Comparison of ENCODE assay signal across 12 cellular contexts in the genomic region with DNA sequence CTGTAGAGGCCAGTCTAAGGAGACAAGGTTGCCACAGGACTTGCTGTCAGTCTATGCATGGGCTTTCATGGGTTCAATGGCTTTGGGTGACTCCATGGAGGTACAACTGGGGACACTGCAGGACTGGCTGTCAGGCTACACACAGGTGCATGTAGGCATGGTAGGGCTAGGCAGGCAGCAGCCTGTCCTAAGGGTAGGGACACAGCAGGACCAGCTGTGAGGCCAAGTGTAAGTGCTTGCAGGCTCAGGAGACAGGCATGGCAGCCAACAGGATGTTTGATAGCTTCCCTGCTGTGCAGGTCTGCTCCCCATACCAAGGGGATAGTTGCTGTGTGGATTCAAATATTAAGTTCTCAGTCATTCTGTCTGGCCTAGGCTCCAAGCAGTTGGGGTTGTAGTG.
DNase-seq lines count a peak whose midpoint lies in the region; FAIRE-seq and TF ChIP-seq lines count a peak whose summit lies in the region.
"Had no signal": no experiment of that assay in that cellular context is flagged by ENCODE, and none has a peak within 500 bp of the region (broad histone marks: within the 10 kb centered on the region; RNA-seq: fewer than 3 reads in every experiment).

No MANE protein-coding gene starts in this region.

- no peak for TF ChIP-seq POLR2A in H1 (IDR thresholded peaks at IDR 0.05; ENCODE audit: control extremely low read depth in 1 of 2, low read depth in 2 of 2, low read length in 2 of 2)

- no peak overlapping the region for H2BK15ac ChIP-seq in H1 (ENCODE audit: low read length)
- H2BK15ac ChIP-seq in neuronal stem cell (ENCODE audit: low read length) = no peak overlapping the region

- H3K9me3 ChIP-seq in H1 (ENCODE audit: insufficient read depth in 2 of 2, low read depth in 1 of 2, low read length in 1 of 2) (no peaks in the 10 kb centered on the region), neuronal stem cell (replicated peaks in 1 of 2; ENCODE audit: control insufficient read depth in 2 of 2, insufficient read depth in 1 of 2, low read depth in 1 of 2, low read length in 2 of 2) (peaks cover 0 to 2% of the 10 kb centered on the region in 2 donors), MM.1S (replicated peaks; ENCODE audit: insufficient read depth, low read length) (no peaks in the 10 kb centered on the region)
- H3K9me3 ChIP-seq: HAP-1 had no signal

- no peaks in the 10 kb centered on the region; the same call in 1 of the 2 replicates for H3K23me2 ChIP-seq in H1 (ENCODE audit: low read depth, low read length)

- H3K18ac ChIP-seq in H1 (ENCODE audit: extremely low read depth, low read length) (no peak overlapping the region), neuronal stem cell (ENCODE audit: low read length) (peak overlapping the region; percentile 1)

- H2BK5ac ChIP-seq in H1 (ENCODE audit: low read depth, low read length) = no peak overlapping the region
- H2BK5ac ChIP-seq in neuronal stem cell (ENCODE audit: low read length) = no peak overlapping the region

- no peak overlapping the region for H2BK20ac ChIP-seq in H1 (ENCODE audit: low read length)

- H2BK120ac ChIP-seq in H1 (replicated peaks; ENCODE audit: low read depth, low read length) (no peak overlapping the region), neuronal stem cell (ENCODE audit: low read depth, low read length) (no peak overlapping the region)

- H4K91ac ChIP-seq in H1 (replicated peaks; ENCODE audit: insufficient read length, low read length) (no peak overlapping the region), neuronal stem cell (ENCODE audit: low read depth, low read length, poor library complexity) (no peak overlapping the region)

- TF ChIP-seq EP300 in H1 (IDR thresholded peaks at IDR 0.05; ENCODE audit: borderline replicate concordance in 1 of 2, low read depth in 2 of 2, low read length in 2 of 2) = no peak

- H2BK12ac ChIP-seq in H1 (ENCODE audit: low read depth, low read length) (no peak overlapping the region), neuronal stem cell (ENCODE audit: low read length) (no peak overlapping the region)

- no peak overlapping the region for H2AFZ ChIP-seq in H1 (ENCODE audit: low read length)
- no peak overlapping the region for H2AFZ ChIP-seq in neuronal stem cell (ENCODE audit: low read length)
- H2AFZ ChIP-seq in MM.1S (ENCODE audit: low read length) = no peak overlapping the region

- H2AK5ac ChIP-seq in H1 (ENCODE audit: low read depth, low read length) = no peak overlapping the region
- H2AK5ac ChIP-seq in neuronal stem cell (ENCODE audit: low read depth, low read length) = no peak overlapping the region

- TF ChIP-seq CTCF in H1 (IDR thresholded peaks at IDR 0.05; ENCODE audit: control extremely low read depth in 1 of 3, insufficient read depth in 1 of 3, low read depth in 1 of 3, low read length in 3 of 3) (no peak), MM.1S (IDR thresholded peaks at IDR 0.05; ENCODE audit: low read length) (no peak)

- H4K8ac ChIP-seq in H1 (ENCODE audit: extremely low read depth, insufficient read depth, low read length) (no peak overlapping the region), neuronal stem cell (ENCODE audit: low read depth, low read length) (no peak overlapping the region)

- H3K36me3 ChIP-seq in H1 (ENCODE audit: control insufficient read depth in 2 of 4, insufficient read depth in 4 of 4, low read length in 3 of 4) = no peaks in the 10 kb centered on the region
- H3K36me3 ChIP-seq in neuronal stem cell (replicated peaks in 1 of 2; ENCODE audit: control insufficient read depth in 2 of 2, insufficient read depth in 2 of 2, low read length in 2 of 2) = no peaks in the 10 kb centered on the region
- no peaks in the 10 kb centered on the region for H3K36me3 ChIP-seq in MM.1S (replicated peaks; ENCODE audit: insufficient read depth, low read length)
- H3K36me3 ChIP-seq: HAP-1 had no signal

- no peaks in the 10 kb centered on the region for H3K79me2 ChIP-seq in H1 (ENCODE audit: control insufficient read depth in 1 of 2, insufficient read depth in 2 of 2, low read length in 2 of 2)
- H3K79me2 ChIP-seq in MM.1S (ENCODE audit: low read length) = no peaks in the 10 kb centered on the region

- H3K4me3 ChIP-seq in H1 (ENCODE audit: extremely low read depth in 1 of 4, insufficient read depth in 2 of 4, low read depth in 3 of 4, low read length in 4 of 4) (no peak overlapping the region), neuronal stem cell (ENCODE audit: low read length in 2 of 2) (no peak overlapping the region), MM.1S (ENCODE audit: low read length) (no peak overlapping the region)
- H3K4me3 ChIP-seq: GM12878, HAP-1 had no signal

- H3K23ac ChIP-seq in H1 (ENCODE audit: insufficient read length) (no peak overlapping the region), neuronal stem cell (ENCODE audit: low read depth, low read length, poor library complexity) (peak overlapping the region; percentile 87)

- H3K9ac ChIP-seq in H1 (replicated peaks in 1 of 4; ENCODE audit: extremely low read depth in 1 of 4, low read depth in 3 of 4, low read length in 3 of 4) (no peak overlapping the region), neuronal stem cell (ENCODE audit: low read depth, low read length, poor library complexity) (no peak overlapping the region), MM.1S (ENCODE audit: low read length) (no peak overlapping the region)

- H4K20me1 ChIP-seq in H1 (replicated peaks in 1 of 2; ENCODE audit: control insufficient read depth in 1 of 2, insufficient read depth in 2 of 2, low read length in 2 of 2) (no peaks in the 10 kb centered on the region), MM.1S (ENCODE audit: insufficient read depth, low read length) (no peaks in the 10 kb centered on the region)

- POLR2A ChIA-PET in H1 (lab: Charles Lee; ENCODE audit: partially characterized antibody) = no interaction called here

- H3K4me1 ChIP-seq in H1 (replicated peaks in 1 of 4; ENCODE audit: control insufficient read depth in 3 of 4, insufficient read depth in 4 of 4, low read length in 3 of 4) (no peaks in the 10 kb centered on the region), neuronal stem cell (ENCODE audit: control insufficient read depth in 2 of 2, insufficient read depth in 1 of 2, low read depth in 1 of 2, low read length in 2 of 2) (no peaks in the 10 kb centered on the region), MM.1S (ENCODE audit: low read length) (no peaks in the 10 kb centered on the region)
- H3K4me1 ChIP-seq: HAP-1 had no signal

- CTCF ChIA-PET in H1 (lab: Charles Lee; ENCODE audit: partially characterized antibody) = interaction anchor here (0.6 to 1.2 kb wide), 2 partner anchors 45 to 709 kb away, joined by 3 to 4 read pairs; no protein-coding TSS in a partner anchor

- H3K79me1 ChIP-seq in H1 (ENCODE audit: low read depth, low read length) (no peaks in the 10 kb centered on the region), neuronal stem cell (ENCODE audit: low read depth, low read length) (peaks cover 3% of the 10 kb centered on the region)

- H3K9me2 ChIP-seq in MM.1S (replicated peaks; ENCODE audit: insufficient read depth, low read length) = no peaks in the 10 kb centered on the region

- H3K27me3 ChIP-seq in H1 (replicated peaks in 1 of 4; ENCODE audit: control insufficient read depth in 3 of 4, extremely low read depth in 1 of 4, insufficient read depth in 3 of 4, low read length in 3 of 4) (no peaks in the 10 kb centered on the region), neuronal stem cell (ENCODE audit: control insufficient read depth in 3 of 3, insufficient read depth in 3 of 3, low read depth in 1 of 3, low read length in 3 of 3) (no peaks in the 10 kb centered on the region), MM.1S (replicated peaks; ENCODE audit: insufficient read depth, low read length) (no peaks in the 10 kb centered on the region)

- FAIRE-seq in H1 (lab: Jason Lieb, UNC) = no peak
- FAIRE-seq: A204.1, GM12878 had no signal

- H3K4ac ChIP-seq in H1 (replicated peaks; ENCODE audit: insufficient read length, low read depth, low read length) (peak overlapping the region; percentile 1), neuronal stem cell (ENCODE audit: low read length) (no peak overlapping the region)

- H3K56ac ChIP-seq in H1 (replicated peaks; ENCODE audit: insufficient read length, low read depth, low read length) = no peak overlapping the region

- TF ChIP-seq RAD21 in H1 (IDR thresholded peaks at IDR 0.05 in 1 of 2, conservative IDR thresholded peaks at IDR 0.05 in 1 of 2; ENCODE audit: low read depth in 2 of 2, low read length in 2 of 2) = no peak

- DNase-seq in NCI-H146 treated with DMSO at 0.1 percent for 48 hours (lab: John Stamatoyannopoulos, UW; ENCODE audit: unreplicated experiment) (peak; percentile 16), H1 (ENCODE audit: low read depth in 1 of 2, low spot score in 2 of 2) (no peak), neuronal stem cell (ENCODE audit: low spot score) (no peak), activated gamma-delta T cell treated with Interleukin-2 at 50 U/mL for 16 hours (no peak), Ammon's horn (ENCODE audit: low spot score) (no peak), MM.1S (no peak)
- DNase-seq: ACHN; CD4-positive, alpha-beta memory T cell; DMS79 treated with DMSO at 0.1 percent for 48 hours had no signal

- H4K5ac ChIP-seq in H1 (ENCODE audit: insufficient read length, low read depth, low read length) = no peak overlapping the region

- H3K14ac ChIP-seq in H1 (ENCODE audit: insufficient read length) (no peak overlapping the region), neuronal stem cell (ENCODE audit: low read length) (no peak overlapping the region)

- no peak overlapping the region for H3K27ac ChIP-seq in H1 (ENCODE audit: low read depth, low read length)
- H3K27ac ChIP-seq in neuronal stem cell (replicated peaks; ENCODE audit: low read length) = no peak overlapping the region
- H3K27ac ChIP-seq in MM.1S (ENCODE audit: low read length) = no peak overlapping the region

- H3K4me2 ChIP-seq in H1 (ENCODE audit: insufficient read depth in 1 of 2, low read depth in 2 of 2, low read length in 2 of 2) = no peak overlapping the region
- H3K4me2 ChIP-seq in neuronal stem cell (ENCODE audit: insufficient read depth, low read length, poor library complexity, severe bottlenecking) = no peak overlapping the region
- H3K4me2 ChIP-seq in MM.1S (ENCODE audit: low read depth, low read length) = no peak overlapping the region

- H3F3A ChIP-seq in MM.1S (ENCODE audit: insufficient read depth, low read length) = no peaks in the 10 kb centered on the region

TF ChIP-seq in H1, 55 proteins besides CTCF, POLR2A, EP300 and RAD21:
- TF ChIP-seq BCL11A (IDR thresholded peaks at IDR 0.05; ENCODE audit: low read depth in 2 of 2, low read length in 2 of 2) = no peak
- TF ChIP-seq SIRT6 (IDR thresholded peaks at IDR 0.05; ENCODE audit: low read length) = no peak
- TF ChIP-seq CBX5 (IDR thresholded peaks at IDR 0.05; ENCODE audit: low read depth, low read length) = no peak
- TF ChIP-seq, protein P1, sequence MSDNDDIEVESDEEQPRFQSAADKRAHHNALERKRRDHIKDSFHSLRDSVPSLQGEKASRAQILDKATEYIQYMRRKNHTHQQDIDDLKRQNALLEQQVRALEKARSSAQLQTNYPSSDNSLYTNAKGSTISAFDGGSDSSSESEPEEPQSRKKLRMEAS (IDR thresholded peaks at IDR 0.05) = no peak
- no peak for TF ChIP-seq EGR1 (IDR thresholded peaks at IDR 0.05; ENCODE audit: borderline replicate concordance, low read depth, low read length)
- TF ChIP-seq YY1 (IDR thresholded peaks at IDR 0.05; ENCODE audit: low read depth, low read length) = no peak
- no peak for TF ChIP-seq RFX5 (IDR thresholded peaks at IDR 0.05; ENCODE audit: borderline replicate concordance, low read depth, low read length)
